Comparison of ENCODE assay signal across 6 cellular contexts in genomic region chr4:9230249-9230648, GRCh38. TPM values are rescaled to one million over a fixed set of nuclear protein-coding genes. Genes with fewer than 3 reads are reported as not detected.
"Had no signal": no experiment of that assay in that cellular context is flagged by ENCODE, and none has a peak within 500 bp of the region (broad histone marks: within the 10 kb centered on the region; RNA-seq: fewer than 3 reads in every experiment).

No MANE protein-coding gene starts in this region.

RNA-seq across cellular contexts. Expression of gene USP17L15, which starts 3.9 kb away (rescaled TPM):
- total RNA-seq: activated B cell treated with CpG ODN at 0.5 μM for 24 hours; activated naive CD4-positive, alpha-beta T cell treated with anti-CD3 and anti-CD28 coated beads for 36 hours; astrocyte; PC-9; T-helper 17 cell had no signal

RNA-seq across cellular contexts. Expression of gene USP17L13, which starts 5.6 kb away (rescaled TPM):
- total RNA-seq: activated B cell treated with CpG ODN at 0.5 μM for 24 hours; activated naive CD4-positive, alpha-beta T cell treated with anti-CD3 and anti-CD28 coated beads for 36 hours; astrocyte; NCI-H460; PC-9; T-helper 17 cell had no signal

RNA-seq across cellular contexts. Expression of gene USP17L12, which starts 10.3 kb away (rescaled TPM):
- total RNA-seq: activated B cell treated with CpG ODN at 0.5 μM for 24 hours; activated naive CD4-positive, alpha-beta T cell treated with anti-CD3 and anti-CD28 coated beads for 36 hours; astrocyte; NCI-H460; PC-9; T-helper 17 cell had no signal

RNA-seq across cellular contexts. Expression of gene USP17L17, which starts 13.4 kb away (rescaled TPM):
- total RNA-seq: activated B cell treated with CpG ODN at 0.5 μM for 24 hours; activated naive CD4-positive, alpha-beta T cell treated with anti-CD3 and anti-CD28 coated beads for 36 hours; astrocyte; NCI-H460; PC-9; T-helper 17 cell had no signal

RNA-seq across cellular contexts. Expression of gene USP17L11, which starts 15.0 kb away (rescaled TPM):
- total RNA-seq: activated B cell treated with CpG ODN at 0.5 μM for 24 hours; activated naive CD4-positive, alpha-beta T cell treated with anti-CD3 and anti-CD28 coated beads for 36 hours; astrocyte; NCI-H460; PC-9; T-helper 17 cell had no signal
